ENCODE assay signal across 1 cellular context in genomic region chr2:150034665-150035064, GRCh38.
TF ChIP-seq lines count a peak whose summit lies in the region.

No MANE protein-coding gene starts in this region.

TF ChIP-seq in GM12878, 131 proteins besides CTCF, POLR2A, EP300 and RAD21 (continued from another document):
- TF ChIP-seq, protein P1, sequence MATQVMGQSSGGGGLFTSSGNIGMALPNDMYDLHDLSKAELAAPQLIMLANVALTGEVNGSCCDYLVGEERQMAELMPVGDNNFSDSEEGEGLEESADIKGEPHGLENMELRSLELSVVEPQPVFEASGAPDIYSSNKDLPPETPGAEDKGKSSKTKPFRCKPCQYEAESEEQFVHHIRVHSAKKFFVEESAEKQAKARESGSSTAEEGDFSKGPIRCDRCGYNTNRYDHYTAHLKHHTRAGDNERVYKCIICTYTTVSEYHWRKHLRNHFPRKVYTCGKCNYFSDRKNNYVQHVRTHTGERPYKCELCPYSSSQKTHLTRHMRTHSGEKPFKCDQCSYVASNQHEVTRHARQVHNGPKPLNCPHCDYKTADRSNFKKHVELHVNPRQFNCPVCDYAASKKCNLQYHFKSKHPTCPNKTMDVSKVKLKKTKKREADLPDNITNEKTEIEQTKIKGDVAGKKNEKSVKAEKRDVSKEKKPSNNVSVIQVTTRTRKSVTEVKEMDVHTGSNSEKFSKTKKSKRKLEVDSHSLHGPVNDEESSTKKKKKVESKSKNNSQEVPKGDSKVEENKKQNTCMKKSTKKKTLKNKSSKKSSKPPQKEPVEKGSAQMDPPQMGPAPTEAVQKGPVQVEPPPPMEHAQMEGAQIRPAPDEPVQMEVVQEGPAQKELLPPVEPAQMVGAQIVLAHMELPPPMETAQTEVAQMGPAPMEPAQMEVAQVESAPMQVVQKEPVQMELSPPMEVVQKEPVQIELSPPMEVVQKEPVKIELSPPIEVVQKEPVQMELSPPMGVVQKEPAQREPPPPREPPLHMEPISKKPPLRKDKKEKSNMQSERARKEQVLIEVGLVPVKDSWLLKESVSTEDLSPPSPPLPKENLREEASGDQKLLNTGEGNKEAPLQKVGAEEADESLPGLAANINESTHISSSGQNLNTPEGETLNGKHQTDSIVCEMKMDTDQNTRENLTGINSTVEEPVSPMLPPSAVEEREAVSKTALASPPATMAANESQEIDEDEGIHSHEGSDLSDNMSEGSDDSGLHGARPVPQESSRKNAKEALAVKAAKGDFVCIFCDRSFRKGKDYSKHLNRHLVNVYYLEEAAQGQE (IDR thresholded peaks at IDR 0.05; ENCODE audit: low read depth, low read length): no peak
